11 cellular contexts compared by ENCODE assay signal in genomic region chr1:235945775-235946565, GRCh38.
DNase-seq lines count a peak whose midpoint lies in the region; ATAC-seq and TF ChIP-seq lines count a peak whose summit lies in the region.
"Had no signal": no experiment of that assay in that cellular context is flagged by ENCODE, and none has a peak within 500 bp of the region (broad histone marks: within the 10 kb centered on the region; RNA-seq: fewer than 3 reads in every experiment).

No MANE protein-coding gene starts in this region.

- no peaks in the 10 kb centered on the region for H3K9me3 ChIP-seq in HAP-1
- no peaks in the 10 kb centered on the region for H3K9me3 ChIP-seq in MM.1S (replicated peaks; ENCODE audit: insufficient read depth, low read length)
- H3K9me3 ChIP-seq: transverse colon had no signal

- peak overlapping the region; percentile 76 for H3K27ac Mint-ChIP-seq in memory B cell
- no peak overlapping the region for H3K27ac Mint-ChIP-seq in activated T-cell treated with anti-CD3 and anti-CD28 coated beads, Interleukin-2, amount 50 U/mL, for 72 hours

- H3K4me1 ChIP-seq in HAP-1 (no peaks in the 10 kb centered on the region), MM.1S (ENCODE audit: low read length) (no peaks in the 10 kb centered on the region)

- H3K4me2 ChIP-seq in MM.1S (ENCODE audit: low read depth, low read length): no peak overlapping the region

- H3K4me3 Mint-ChIP-seq in memory B cell: peak overlapping the region; percentile 66
- no peak overlapping the region for H3K4me3 Mint-ChIP-seq in activated T-cell treated with anti-CD3 and anti-CD28 coated beads, Interleukin-2, amount 50 U/mL, for 72 hours

- peaks cover 54% of the 10 kb centered on the region for H3K4me1 Mint-ChIP-seq in memory B cell
- H3K4me1 Mint-ChIP-seq in activated T-cell treated with anti-CD3 and anti-CD28 coated beads, Interleukin-2, amount 50 U/mL, for 72 hours (ENCODE audit: low read depth): peaks cover 11% of the 10 kb centered on the region

- peaks cover 3% of the 10 kb centered on the region for H3K36me3 Mint-ChIP-seq in memory B cell
- no peaks in the 10 kb centered on the region for H3K36me3 Mint-ChIP-seq in activated T-cell treated with anti-CD3 and anti-CD28 coated beads, Interleukin-2, amount 50 U/mL, for 72 hours (ENCODE audit: insufficient read depth in 2 of 2)

- H3K9me3 Mint-ChIP-seq in memory B cell: no peaks in the 10 kb centered on the region
- H3K9me3 Mint-ChIP-seq in activated T-cell treated with anti-CD3 and anti-CD28 coated beads, Interleukin-2, amount 50 U/mL, for 72 hours: peaks cover 0 to 1% of the 10 kb centered on the region in 2 donors

- no peak for TF ChIP-seq CTCF in MM.1S (IDR thresholded peaks at IDR 0.05; ENCODE audit: low read length)

- H3K36me3 ChIP-seq in HAP-1 (replicated peaks) (no peaks in the 10 kb centered on the region), MM.1S (replicated peaks; ENCODE audit: insufficient read depth, low read length) (no peaks in the 10 kb centered on the region)
- H3K36me3 ChIP-seq: transverse colon had no signal

- H3K9me2 ChIP-seq in MM.1S (replicated peaks; ENCODE audit: insufficient read depth, low read length): no peaks in the 10 kb centered on the region

- no peaks in the 10 kb centered on the region for H3K27me3 Mint-ChIP-seq in memory B cell
- H3K27me3 Mint-ChIP-seq in activated T-cell treated with anti-CD3 and anti-CD28 coated beads, Interleukin-2, amount 50 U/mL, for 72 hours (ENCODE audit: low read depth): no peaks in the 10 kb centered on the region

- H3K4me3 ChIP-seq in HAP-1 (no peak overlapping the region), MM.1S (ENCODE audit: low read length) (no peak overlapping the region)
- H3K4me3 ChIP-seq: transverse colon had no signal

- H3F3A ChIP-seq in MM.1S (ENCODE audit: insufficient read depth, low read length): no peaks in the 10 kb centered on the region

- H2AFZ ChIP-seq in MM.1S (ENCODE audit: low read length): no peak overlapping the region

- no peaks in the 10 kb centered on the region for H4K20me1 ChIP-seq in MM.1S (ENCODE audit: insufficient read depth, low read length)

- H3K27ac ChIP-seq in MM.1S (ENCODE audit: low read length): no peak overlapping the region
- H3K27ac ChIP-seq: foreskin keratinocyte, transverse colon had no signal

- in situ Hi-C loops in HAP-1 (cut with MboI; ENCODE audit: low sequenced_read_pairs): no loop called here

- no peaks in the 10 kb centered on the region for H3K79me2 ChIP-seq in MM.1S (ENCODE audit: low read length)

- no peak overlapping the region for H3K9ac ChIP-seq in MM.1S (ENCODE audit: low read length)

- DNase-seq in NOMO-1 treated with DMSO at 0.1 percent for 48 hours (lab: John Stamatoyannopoulos, UW; ENCODE audit: unreplicated experiment): peak; percentile 97
- peak in 1 of 2 donors; percentile 45 for DNase-seq in memory B cell (ENCODE audit: low spot score in 2 of 2)
- no peak for DNase-seq in HAP-1 (ENCODE audit: low spot score in 2 of 2)
- no peak for DNase-seq in MM.1S
- no peak for DNase-seq in activated T-cell treated with anti-CD3 and anti-CD28 coated beads, Interleukin-2, amount 50 U/mL, for 72 hours
- no peak for DNase-seq in NCI-H1436 (lab: John Stamatoyannopoulos, UW)
- DNase-seq: foreskin keratinocyte, retina, transverse colon had no signal

- ATAC-seq in GM18498 (IDR thresholded peaks at IDR 0.05; ENCODE audit: unreplicated experiment) (peak; percentile 65), GM21717 (IDR thresholded peaks at IDR 0.05; ENCODE audit: unreplicated experiment) (peak; percentile 61), memory B cell (ENCODE audit: low read depth) (peak; percentile 93)
- ATAC-seq in activated T-cell treated with anti-CD3 and anti-CD28 coated beads, Interleukin-2, amount 50 U/mL, for 72 hours (replicated peaks in 1 of 2): no peak
- ATAC-seq: foreskin keratinocyte had no signal

- no peaks in the 10 kb centered on the region for H3K27me3 ChIP-seq in HAP-1 (ENCODE audit: low read depth)
- H3K27me3 ChIP-seq in MM.1S (replicated peaks; ENCODE audit: insufficient read depth, low read length): no peaks in the 10 kb centered on the region
- H3K27me3 ChIP-seq: foreskin keratinocyte, transverse colon had no signal

Comparison
In these comparisons a context has a peak if more than half of its experiments do, and no peak if none do; other contexts are left out.
1. ATAC-seq: peak in GM18498 (single experiment), GM21717 (single experiment) and memory B cell (single experiment); none in activated T-cell treated with anti-CD3 and anti-CD28 coated beads, Interleukin-2, amount 50 U/mL, for 72 hours (0 of 2).